9 cellular contexts compared by ENCODE assay signal in the genomic region with DNA sequence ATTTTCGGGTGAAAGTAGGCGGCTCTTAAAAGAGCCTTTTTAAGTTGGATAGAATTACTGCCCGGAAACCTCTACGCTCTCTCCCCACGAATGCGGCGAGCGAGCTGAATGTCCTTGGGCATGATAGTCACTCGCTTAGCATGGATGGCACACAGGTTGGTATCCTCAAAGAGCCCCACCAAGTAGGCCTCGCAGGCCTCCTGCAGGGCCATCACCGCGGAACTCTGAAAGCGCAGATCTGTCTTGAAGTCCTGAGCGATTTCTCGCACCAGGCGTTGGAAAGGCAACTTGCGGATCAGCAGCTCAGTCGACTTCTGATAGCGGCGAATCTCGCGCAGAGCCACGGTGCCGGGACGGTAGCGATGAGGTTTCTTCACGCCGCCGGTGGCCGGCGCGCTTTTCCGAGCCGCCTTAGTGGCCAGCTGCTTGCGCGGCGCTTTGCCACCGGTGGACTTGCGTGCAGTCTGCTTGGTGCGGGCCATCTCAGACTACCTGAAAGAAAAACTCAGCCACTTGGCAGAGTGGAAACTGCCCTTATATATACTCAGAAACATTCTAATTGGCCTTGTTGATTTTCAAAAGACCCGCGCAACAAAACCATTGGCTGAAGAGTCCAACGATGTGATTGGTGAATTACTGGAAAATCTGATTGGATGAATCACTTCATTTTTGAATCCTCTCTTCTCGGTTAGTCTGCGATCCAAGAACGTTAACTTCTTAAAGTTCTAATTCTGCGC.
DNase-seq lines count a peak whose midpoint lies in the region; ATAC-seq and TF ChIP-seq lines count a peak whose summit lies in the region.
"Had no signal": no experiment of that assay in that cellular context is flagged by ENCODE, and none has a peak within 500 bp of the region (broad histone marks: within the 10 kb centered on the region; RNA-seq: fewer than 3 reads in every experiment).

No MANE protein-coding gene starts in this region.

- H3K27me3 ChIP-seq in transverse colon: no peaks in the 10 kb centered on the region

- TF ChIP-seq EP300 in transverse colon (IDR thresholded peaks at IDR 0.05; ENCODE audit: low read depth): no peak

- H3K9me3 ChIP-seq in transverse colon: no peaks in the 10 kb centered on the region

- TF ChIP-seq POLR2A in transverse colon (IDR thresholded peaks at IDR 0.05): peak; percentile 52

- peak overlapping the region; percentile 88 to 96 (median 92) for H3K27ac ChIP-seq in transverse colon

- intact Hi-C loops in transverse colon (cut with DNase I; ENCODE audit: low total_unique reads): loop anchor here (10.0 kb wide), 1 partner anchor 66 kb away; a partner anchor contains a TSS

- no peaks in the 10 kb centered on the region for H3K36me3 ChIP-seq in transverse colon

- in situ Hi-C loops in transverse colon (cut with MboI; ENCODE audit: low pct_ligation_motif_present in 1 of 4, low pct_unique_long_range_greater_than_20kb in 1 of 4, low sequenced_read_pairs in 3 of 4): no loop called here

- ATAC-seq in GM19035 (IDR thresholded peaks at IDR 0.05; ENCODE audit: unreplicated experiment) (peak; percentile 40), HG03571 (IDR thresholded peaks at IDR 0.05; ENCODE audit: unreplicated experiment) (peak; percentile 25), omental fat pad (ENCODE audit: low FRiP score) (no peak)
- ATAC-seq: HCT116 had no signal

- DNase-seq in AG10803 (ENCODE audit: low read depth) (peak; percentile 82), SHP77 treated with DMSO at 0.1 percent for 48 hours (lab: John Stamatoyannopoulos, UW) (peak; percentile 90), foreskin melanocyte (peak; percentile 93), omental fat pad (ENCODE audit: low spot score) (peak; percentile 78), transverse colon (peak; percentile 69)
- peak; percentile 66 for DNase-seq in activated gamma-delta T cell treated with anti-CD3 and anti-CD28 coated beads, Interleukin-2, amount 50 U/mL, for 16 hours (ENCODE audit: low read depth)

- peaks cover 0 to 28% (median 10%) of the 10 kb centered on the region in 4 donors for H3K4me1 ChIP-seq in transverse colon

- H3K4me3 ChIP-seq in AG10803 (ENCODE audit: low read length) (peak overlapping the region; percentile 64), transverse colon (peak overlapping the region in 3 of 4 donors; percentile 33 to 59 (median 48))

- 0 to 3% methylated on average over 7 to 45 of the region's 47 CpGs for WGBS in transverse colon (ENCODE audit: low coverage in 1 of 2), 2 donors

- TF ChIP-seq CTCF in AG10803 (conservative IDR thresholded peaks at IDR 0.05; ENCODE audit: low read length): no peak
- TF ChIP-seq CTCF in omental fat pad (IDR thresholded peaks at IDR 0.05): no peak
- TF ChIP-seq CTCF in transverse colon (IDR thresholded peaks at IDR 0.05): peak in 1 of 5 experiments; percentile 12
